ENCODE assay signal across 7 cellular contexts in the genomic region with DNA sequence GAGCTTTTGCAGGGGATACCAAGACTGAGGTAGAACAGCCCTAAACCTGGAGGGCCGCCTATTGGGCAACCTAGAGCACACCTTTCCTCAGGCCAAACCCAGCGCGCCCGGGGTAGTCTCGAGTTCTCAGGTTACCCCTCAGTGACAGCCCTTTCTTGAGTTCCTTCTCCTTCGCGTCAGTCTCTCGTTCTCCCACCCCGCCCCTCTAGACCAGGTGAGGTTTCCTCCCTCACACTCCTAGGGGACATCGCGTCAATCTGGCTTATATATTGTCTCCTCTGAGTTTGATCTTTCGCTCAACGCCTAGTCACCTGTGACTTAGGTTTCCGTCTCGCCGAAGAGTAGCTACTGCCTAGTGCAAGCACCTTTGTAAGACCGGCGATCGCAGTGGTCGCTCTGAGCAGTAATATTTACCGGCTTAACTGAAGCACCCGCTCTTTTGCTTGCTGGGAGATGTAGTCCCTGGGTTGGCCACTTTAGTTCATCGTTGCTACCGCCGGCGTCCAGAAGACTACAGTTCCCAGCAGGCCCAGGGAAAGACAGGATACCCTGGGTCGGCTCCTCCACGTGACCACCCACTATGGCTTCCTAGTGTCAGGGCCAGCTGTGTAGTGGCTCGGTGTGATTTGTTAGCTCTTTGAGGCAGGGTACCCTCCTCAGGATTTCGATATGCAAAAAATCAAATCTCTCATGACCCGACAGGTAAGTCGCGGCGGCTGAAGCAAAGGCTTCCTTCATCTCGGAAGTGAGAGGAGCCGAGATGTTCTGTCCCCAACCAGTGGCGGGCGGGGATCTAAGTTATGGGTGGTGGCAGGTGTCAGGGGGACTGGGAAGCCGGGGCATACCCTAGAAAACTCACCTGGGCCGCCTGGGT.
DNase-seq lines count a peak whose midpoint lies in the region; ATAC-seq and TF ChIP-seq lines count a peak whose summit lies in the region.

Gene VPS50, plus strand, starts transcription at position 568 of the 874 bp plus-strand sequence. Its CDS starts 102 bp downstream, at position 670.

- ATAC-seq in GM18508 (IDR thresholded peaks at IDR 0.05; ENCODE audit: insufficient read depth, unreplicated experiment) (peak; percentile 99), HG03025 (IDR thresholded peaks at IDR 0.05; ENCODE audit: low FRiP score, unreplicated experiment) (peak; percentile 100)

- in situ Hi-C loops in astrocyte of the spinal cord (cut with HindIII; ENCODE audit: low sequenced_read_pairs): no loop called here

- peak; percentile 0 for TF ChIP-seq CTCF in astrocyte of the spinal cord (IDR thresholded peaks at IDR 0.05; ENCODE audit: low read depth, low read length)

- H3K4me3 ChIP-seq in astrocyte of the spinal cord (ENCODE audit: low read depth, low read length): peak within 1 kb of the TSS; percentile 89

- DNase-seq in NCI-H2081 (lab: John Stamatoyannopoulos, UW) (peak; percentile 98 to 99), T1000 (lab: John Stamatoyannopoulos, UW) (peak; percentile 77), astrocyte of the spinal cord (ENCODE audit: low read depth, low spot score) (peak; percentile 96), hippocampal formation (lab: John Stamatoyannopoulos, UW) (peak; percentile 95 to 98), retina (peak; percentile 99)

Comparison
In these comparisons a context has a peak if more than half of its experiments do, and no peak if none do; other contexts are left out.
1. Peak in every context shown above with its lines: DNase-seq, ATAC-seq and H3K4me3 ChIP-seq.